ENCODE assay signal across 35 cellular contexts in the genomic region with DNA sequence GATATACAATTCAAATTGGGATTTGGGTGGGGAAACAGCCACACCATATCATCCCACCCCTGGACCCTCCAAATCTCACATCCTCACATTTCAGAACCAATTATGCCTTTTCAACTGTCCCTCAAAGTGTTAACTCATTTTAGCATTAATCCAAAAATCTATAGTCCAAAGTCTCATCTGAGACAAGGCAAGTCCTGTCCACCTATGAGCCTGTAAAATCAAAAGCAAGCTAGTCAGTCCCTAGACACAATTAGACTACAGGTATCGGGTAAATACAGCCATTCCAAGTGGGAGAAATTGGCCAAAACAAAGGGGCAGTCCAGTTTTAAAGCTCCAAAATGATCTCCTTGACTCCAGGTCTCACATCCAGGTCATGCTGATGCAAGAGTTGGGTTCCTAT.
A peak's percentile ranks its signal among the peaks of the same experiment; 100 is the strongest.
DNase-seq lines count a peak whose midpoint lies in the region; ATAC-seq, FAIRE-seq and TF ChIP-seq lines count a peak whose summit lies in the region.
"Had no signal": no experiment of that assay in that cellular context is flagged by ENCODE, and none has a peak within 500 bp of the region (broad histone marks: within the 10 kb centered on the region; RNA-seq: fewer than 3 reads in every experiment).

No MANE protein-coding gene starts in this region.

- H3K27ac ChIP-seq in liver (ENCODE audit: low read depth in 1 of 2, low read length in 2 of 2) (no peak overlapping the region), HepG2 (ENCODE audit: extremely low read length, insufficient read depth, low read length) (no peak overlapping the region), right lobe of liver (no peak overlapping the region), SK-N-SH (ENCODE audit: low read depth in 2 of 2, low read length in 1 of 2) (no peak overlapping the region)
- H3K27ac ChIP-seq: 22Rv1; A549; BLaER1; BLaER1 treated with 17β-estradiol and CSF1 and Interleukin-3, amounts not matched to agents 10 nM and 100 nM; C4-2B had no signal

- no peaks in the 10 kb centered on the region for H3K9me3 ChIP-seq in liver (ENCODE audit: control insufficient read depth in 4 of 4, low read length in 3 of 4)
- no peaks in the 10 kb centered on the region for H3K9me3 ChIP-seq in HepG2 (ENCODE audit: low read length)
- H3K9me3 ChIP-seq in right lobe of liver = no peaks in the 10 kb centered on the region
- H3K9me3 ChIP-seq in SK-N-SH = no peaks in the 10 kb centered on the region
- H3K9me3 ChIP-seq: A549, BE2C, Caco-2 had no signal

- POLR2A ChIA-PET in HepG2 (lab: Yijun Ruan, JAX) (no interaction called here), SK-N-SH (lab: Yijun Ruan, JAX) (no interaction called here)

- ATAC-seq in HepG2 = no peak
- peak; percentile 79 for ATAC-seq in left lobe of liver
- peak; percentile 41 to 47 (median 44) for ATAC-seq in right lobe of liver
- no peak for ATAC-seq in GM21529 (IDR thresholded peaks at IDR 0.05; ENCODE audit: unreplicated experiment)
- ATAC-seq: A549; CD8-positive, alpha-beta T cell had no signal

- H2AFZ ChIP-seq in HepG2 (ENCODE audit: low read length) (no peak overlapping the region), SK-N-SH (ENCODE audit: low read depth) (no peak overlapping the region)

- TF ChIP-seq EP300 in HepG2 (IDR thresholded peaks at IDR 0.05; ENCODE audit: low read depth in 2 of 2, low read length in 2 of 2) = no peak
- TF ChIP-seq EP300 in HepG2 (CRISPR knock-in tag; IDR thresholded peaks at IDR 0.05; ENCODE audit: borderline replicate concordance) = no peak
- no peak for TF ChIP-seq EP300 in SK-N-SH (IDR thresholded peaks at IDR 0.05; ENCODE audit: borderline replicate concordance in 1 of 2, low read depth in 1 of 2, low read length in 1 of 2)

- in situ Hi-C loops in HepG2 (cut with HindIII; ENCODE audit: extremely low pct_ligation_motif_present, low pct_unique_long_range_greater_than_20kb) = no loop called here

- no peak overlapping the region for H3K4me3 ChIP-seq in liver (ENCODE audit: low read depth in 1 of 3, low read length in 3 of 3)
- no peak overlapping the region for H3K4me3 ChIP-seq in HepG2 (replicated peaks in 1 of 3; ENCODE audit: insufficient read depth in 1 of 3, low read depth in 2 of 3, low read length in 3 of 3)
- no peak overlapping the region for H3K4me3 ChIP-seq in bronchial epithelial cell (ENCODE audit: low read depth, low read length)
- H3K4me3 ChIP-seq in right lobe of liver = no peak overlapping the region
- no peak overlapping the region for H3K4me3 ChIP-seq in SK-N-SH (ENCODE audit: low read depth in 2 of 2, low read length in 1 of 2)
- H3K4me3 ChIP-seq: A549; BLaER1; BLaER1 treated with 17β-estradiol and CSF1 and Interleukin-3, amounts not matched to agents 10 nM and 100 nM had no signal

- FAIRE-seq in HepG2 (lab: Jason Lieb, UNC) (no peak), bronchial epithelial cell (lab: Jason Lieb, UNC) (peak; percentile 70)
- FAIRE-seq: A204.1, A549, D721Med had no signal

- H3K4me2 ChIP-seq in HepG2 (ENCODE audit: low read depth, low read length) (no peak overlapping the region), SK-N-SH (no peak overlapping the region)
- H3K4me2 ChIP-seq: A549; BLaER1; BLaER1 treated with 17β-estradiol and CSF1 and Interleukin-3, amounts not matched to agents 10 nM and 100 nM had no signal

- H3K36me3 ChIP-seq in liver (ENCODE audit: control insufficient read depth in 4 of 4, insufficient read depth in 3 of 4, low read depth in 1 of 4, low read length in 3 of 4) (no peaks in the 10 kb centered on the region), HepG2 (replicated peaks in 1 of 2; ENCODE audit: control insufficient read depth in 1 of 2, insufficient read depth in 2 of 2, low read length in 2 of 2) (no peaks in the 10 kb centered on the region), bronchial epithelial cell (ENCODE audit: control insufficient read depth, insufficient read depth, low read length) (no peaks in the 10 kb centered on the region), right lobe of liver (no peaks in the 10 kb centered on the region), SK-N-SH (replicated peaks in 1 of 2; ENCODE audit: control insufficient read depth in 1 of 2, insufficient read depth in 2 of 2, low read length in 1 of 2) (no peaks in the 10 kb centered on the region)
- H3K36me3 ChIP-seq: BE2C; BLaER1; BLaER1 treated with 17β-estradiol and CSF1 and Interleukin-3, amounts not matched to agents 10 nM and 100 nM had no signal

- 31% methylated on average over 1 of the region's 1 CpG for WGBS in liver
- 0% methylated on average over 1 of the region's 1 CpG for WGBS in HepG2 (ENCODE audit: low lambda C conversion rate)
- WGBS in right lobe of liver (ENCODE audit: insufficient coverage, low coverage, low lambda C conversion rate, missing lambda C conversion rate) = 25% methylated on average over 1 of the region's 1 CpG
- whole genome bisulfite sequencing in SK-N-SH (ENCODE audit: low lambda C conversion rate) = 36% methylated on average over 1 of the region's 1 CpG

- no peaks in the 10 kb centered on the region for H3K27me3 ChIP-seq in liver (ENCODE audit: control insufficient read depth in 4 of 4, insufficient read depth in 4 of 4, low read length in 3 of 4)
- no peaks in the 10 kb centered on the region for H3K27me3 ChIP-seq in HepG2 (ENCODE audit: control insufficient read depth in 1 of 2, insufficient read depth in 2 of 2, low read length in 2 of 2)
- no peaks in the 10 kb centered on the region for H3K27me3 ChIP-seq in bronchial epithelial cell (ENCODE audit: control insufficient read depth, insufficient read depth, low read length)
- H3K27me3 ChIP-seq in right lobe of liver = no peaks in the 10 kb centered on the region
- no peaks in the 10 kb centered on the region; the same call in 1 of the 2 replicates for H3K27me3 ChIP-seq in SK-N-SH (ENCODE audit: insufficient read depth)
- H3K27me3 ChIP-seq: BE2C had no signal

- TF ChIP-seq POLR2A in HepG2 (IDR thresholded peaks at IDR 0.05; ENCODE audit: insufficient read depth in 1 of 2, low read depth in 2 of 2, low read length in 2 of 2) (no peak), right lobe of liver (IDR thresholded peaks at IDR 0.05) (no peak)

- TF ChIP-seq CTCF in liver (IDR thresholded peaks at IDR 0.05; ENCODE audit: low read depth, low read length, missing input control) (no peak), HepG2 (CRISPR knock-in tag; IDR thresholded peaks at IDR 0.05) (no peak), bronchial epithelial cell (IDR thresholded peaks at IDR 0.05; ENCODE audit: insufficient read depth, low read length, severe bottlenecking) (no peak), right lobe of liver (IDR thresholded peaks at IDR 0.05) (no peak), SK-N-SH (IDR thresholded peaks at IDR 0.05) (no peak)

- intact Hi-C loops in HepG2 (cut with micrococcal nuclease; ENCODE audit: unreplicated experiment) = no loop called here
- intact Hi-C loops in right lobe of liver (cut with DNase I) = no loop called here

- H3K9ac ChIP-seq in liver (ENCODE audit: low read depth in 1 of 2, low read length in 2 of 2) (no peak overlapping the region), HepG2 (ENCODE audit: insufficient read depth, low read depth, low read length) (no peak overlapping the region), SK-N-SH (no peak overlapping the region)
- H3K9ac ChIP-seq: BLaER1; BLaER1 treated with 17β-estradiol and CSF1 and Interleukin-3, amounts not matched to agents 10 nM and 100 nM had no signal

- H3K9me2 ChIP-seq in SK-N-SH = no peaks in the 10 kb centered on the region

- no peak for TF ChIP-seq RAD21 in liver (IDR thresholded peaks at IDR 0.05)
- no peak for TF ChIP-seq RAD21 in HepG2 (CRISPR knock-in tag; IDR thresholded peaks at IDR 0.05)
- TF ChIP-seq RAD21 in SK-N-SH (IDR thresholded peaks at IDR 0.05; ENCODE audit: low read length) = no peak

- H4K20me1 ChIP-seq in HepG2 (ENCODE audit: insufficient read depth, low read length) (no peaks in the 10 kb centered on the region), SK-N-SH (ENCODE audit: insufficient read depth) (no peaks in the 10 kb centered on the region)
- H4K20me1 ChIP-seq: BLaER1 had no signal

- H3F3A ChIP-seq in SK-N-SH (replicated peaks; ENCODE audit: insufficient read depth) = no peaks in the 10 kb centered on the region

- no peaks in the 10 kb centered on the region for H3K79me2 ChIP-seq in HepG2 (ENCODE audit: insufficient read depth, low read length)
- no peaks in the 10 kb centered on the region for H3K79me2 ChIP-seq in SK-N-SH (ENCODE audit: insufficient read depth)

- no TSS peak for BruUV-seq in HepG2 (replicated peaks; lab: Mats Ljungman, UMichigan)

- H3K4me1 ChIP-seq in liver (ENCODE audit: control insufficient read depth in 4 of 4, insufficient read depth in 4 of 4, low read length in 3 of 4) (peaks cover 1 to 4% (median 3%) of the 10 kb centered on the region in 4 donors), HepG2 (ENCODE audit: insufficient read depth, low read length) (no peaks in the 10 kb centered on the region), right lobe of liver (no peaks in the 10 kb centered on the region), SK-N-SH (ENCODE audit: control insufficient read depth in 1 of 2, insufficient read depth in 2 of 2, low read depth in 1 of 2, low read length in 1 of 2) (no peaks in the 10 kb centered on the region)
- H3K4me1 ChIP-seq: A549; BE2C; BLaER1; BLaER1 treated with 17β-estradiol and CSF1 and Interleukin-3, amounts not matched to agents 10 nM and 100 nM; Caco-2 had no signal

- CTCF ChIA-PET in HepG2 (lab: Yijun Ruan, JAX; ENCODE audit: low intra/inter-chr PET ratio, low total read pairs) (no interaction called here), SK-N-SH (lab: Yijun Ruan, JAX) (no interaction called here)

- DNase-seq in HepG2 (ENCODE audit: low spot score) = no peak
- no peak for DNase-seq in bronchial epithelial cell (ENCODE audit: low read depth)
- DNase-seq in left lobe of liver (ENCODE audit: low spot score) = no peak
- DNase-seq in right lobe of liver = no peak
- no peak for DNase-seq in SK-N-SH
- DNase-seq in NCI-H2029 (lab: John Stamatoyannopoulos, UW) = no peak
- DNase-seq: 8988T; ACHN; AML-193; BE2C; C1 segment of cervical spinal cord; Caco-2; Calu3; CD4-positive, alpha-beta memory T cell; CD4-positive, alpha-beta T cell; CD4-positive, CD25-positive, alpha-beta regulatory T cell; CD8-positive, alpha-beta memory T cell; CD8-positive, alpha-beta T cell; COR-L47; DMS 273 treated with DMSO at 0.1 percent for 48 hours; DMS153; DMS53; DMS79; DMS79 treated with DMSO at 0.1 percent for 48 hours; DND-41; EL had no signal

TF ChIP-seq in liver, 16 proteins besides CTCF, POLR2A, EP300 and RAD21 (continues in another document):
- peak; percentile 43 to 65 for TF ChIP-seq HNF4A (conservative IDR thresholded peaks at IDR 0.05)

TF ChIP-seq in HepG2, 621 proteins besides CTCF, POLR2A, EP300 and RAD21 (continues in another document):
- TF ChIP-seq GATA4 (IDR thresholded peaks at IDR 0.05; ENCODE audit: borderline replicate concordance, low read depth) (no peak), YY1 (IDR thresholded peaks at IDR 0.05; ENCODE audit: insufficient read depth, insufficient replicate concordance, low read depth, low read length) (no peak)

TF ChIP-seq in SK-N-SH, 30 proteins besides CTCF, POLR2A, EP300 and RAD21 (continues in another document):
- TF ChIP-seq JUND (IDR thresholded peaks at IDR 0.05) = no peak
- TF ChIP-seq FOSL2 (IDR thresholded peaks at IDR 0.05; ENCODE audit: borderline replicate concordance, low read depth) = no peak
- TF ChIP-seq SMC3 (IDR thresholded peaks at IDR 0.05; ENCODE audit: low read depth, low read length) = no peak
- no peak for TF ChIP-seq EZH2phosphoT487 (IDR thresholded peaks at IDR 0.05; ENCODE audit: borderline replicate concordance, low read depth)
- no peak for TF ChIP-seq ELF1 (IDR thresholded peaks at IDR 0.05)

Comparison
In these comparisons a context has a peak if more than half of its experiments do, and no peak if none do; other contexts are left out.
1. ATAC-seq: peak in left lobe of liver (single experiment) and right lobe of liver (4 of 4); none in HepG2 (single experiment) and GM21529 (single experiment).